11 cellular contexts compared by ENCODE assay signal in genomic region chr1:20030441-20031151, GRCh38. TPM values are rescaled to one million over a fixed set of nuclear protein-coding genes. Genes with fewer than 3 reads are reported as not detected.
"Had no signal": no experiment of that assay in that cellular context is flagged by ENCODE, and none has a peak within 500 bp of the region (broad histone marks: within the 10 kb centered on the region; RNA-seq: fewer than 3 reads in every experiment).

No MANE protein-coding gene starts in this region.

RNA-seq across cellular contexts. Expression of gene PLA2G5, which starts 39.4 kb away (rescaled TPM):
- total RNA-seq: activated CD4-positive, alpha-beta T cell treated with anti-CD3 and anti-CD28 coated beads, Interleukin-2, amount 10 ng/mL, durations not matched to agents 24 days and 14 days; activated CD8-positive, alpha-beta memory T cell treated with anti-CD3 and anti-CD28 coated beads for 36 hours; activated CD8-positive, alpha-beta T cell treated with anti-CD3 and anti-CD28 coated beads for 36 hours; activated naive CD8-positive, alpha-beta T cell treated with anti-CD3 and anti-CD28 coated beads for 36 hours; activated T-cell treated with anti-CD3 and anti-CD28 coated beads, Interleukin-2, amount 50 U/mL, for 72 hours; activated T-helper 17 cell treated with anti-CD3 and anti-CD28 coated beads, Interleukin-2, amount 50 U/mL, for 72 hours; cardiac muscle cell; PC-9; SJSA1 had no signal
- polyA plus RNA-seq: cardiac muscle cell, SK-N-SH had no signal

RNA-seq across cellular contexts. Expression of gene PLA2G2A, which starts 51.2 kb away (rescaled TPM):
- total RNA-seq: activated CD4-positive, alpha-beta T cell treated with anti-CD3 and anti-CD28 coated beads, Interleukin-2, amount 10 ng/mL, durations not matched to agents 24 days and 14 days; activated CD8-positive, alpha-beta memory T cell treated with anti-CD3 and anti-CD28 coated beads for 36 hours; activated CD8-positive, alpha-beta T cell treated with anti-CD3 and anti-CD28 coated beads for 36 hours; activated naive CD8-positive, alpha-beta T cell treated with anti-CD3 and anti-CD28 coated beads for 36 hours; activated T-cell treated with anti-CD3 and anti-CD28 coated beads, Interleukin-2, amount 50 U/mL, for 72 hours; activated T-helper 17 cell treated with anti-CD3 and anti-CD28 coated beads, Interleukin-2, amount 50 U/mL, for 72 hours; cardiac muscle cell; M059J; PC-9; SJSA1 had no signal
- polyA plus RNA-seq: SK-N-SH had no signal
